ENCODE assay signal across 8 cellular contexts in the genomic region with DNA sequence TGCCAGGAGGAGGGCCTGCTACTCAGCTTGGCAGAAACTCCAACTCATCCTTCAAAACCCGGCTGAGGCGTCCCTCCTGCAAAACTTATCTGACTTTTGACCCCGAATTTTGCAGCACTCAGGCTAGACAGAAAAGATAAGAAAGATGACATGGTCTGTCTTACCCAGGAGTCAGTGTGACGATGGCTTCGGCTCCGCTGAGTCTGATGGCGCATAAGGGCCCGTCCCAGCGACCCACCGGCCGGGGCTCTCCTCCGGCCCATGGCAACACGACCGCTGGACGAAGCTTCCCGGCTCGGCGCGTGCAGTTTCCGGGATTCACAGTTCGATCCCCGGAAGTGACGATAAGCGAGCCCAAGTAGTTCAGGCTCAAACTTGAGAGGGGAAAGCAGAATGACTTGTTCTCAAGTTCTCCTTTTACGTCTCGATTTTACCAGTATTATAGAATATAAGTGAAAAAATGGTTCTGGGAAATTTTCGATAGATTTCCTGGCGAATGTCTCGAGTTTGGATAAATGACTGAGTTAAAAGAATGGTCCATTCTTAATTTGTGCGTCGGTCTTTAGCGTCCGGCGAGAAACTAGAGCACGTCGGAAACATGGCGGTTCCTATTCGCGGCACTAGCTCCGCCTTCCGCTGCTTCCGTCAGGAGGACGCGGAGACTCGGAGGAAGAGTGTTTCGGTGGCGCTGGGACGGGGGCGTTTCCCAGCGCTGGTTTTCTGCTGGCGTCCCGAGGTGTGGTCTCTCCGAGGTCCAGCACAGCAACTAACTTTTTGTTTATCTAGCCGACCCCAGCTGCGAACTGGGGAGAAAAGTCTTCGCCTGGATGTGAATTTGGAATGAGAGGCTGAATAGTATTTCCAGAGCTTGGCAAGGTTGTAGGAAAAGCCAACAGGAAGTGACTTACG. TPM values are rescaled to one million over a fixed set of nuclear protein-coding genes. Genes with fewer than 3 reads are reported as not detected.
DNase-seq lines count a peak whose midpoint lies in the region; ATAC-seq and TF ChIP-seq lines count a peak whose summit lies in the region.

A gene (minus strand): TSS at position 292 of the 909 bp plus-strand sequence. CDS start 29 bp downstream, at position 263.

- H3K27me3 ChIP-seq in AG04450 (ENCODE audit: control insufficient read depth, insufficient read depth, low read length) = peaks cover 3% of the 10 kb centered on the region

- peak; percentile 86 for ATAC-seq in GM18909 (IDR thresholded peaks at IDR 0.05; ENCODE audit: poor library complexity, unreplicated experiment)
- ATAC-seq in HG03175 (IDR thresholded peaks at IDR 0.05; ENCODE audit: unreplicated experiment) = peak; percentile 85
- ATAC-seq in activated B cell treated with CpG ODN at 0.5 μM for 24 hours (ENCODE audit: low read depth) = peak; percentile 94

- no peaks in the 10 kb centered on the region for H3K9me3 ChIP-seq in AG04450 (ENCODE audit: control insufficient read depth, insufficient read depth, low read length)

- TF ChIP-seq CTCF in AG04450 (IDR thresholded peaks at IDR 0.05; ENCODE audit: low read depth, low read length) = no peak
- TF ChIP-seq CTCF in activated B cell treated with CpG ODN at 0.5 μM for 24 hours (IDR thresholded peaks at IDR 0.05) = no peak

- peaks cover 6% of the 10 kb centered on the region for H3K27me3 Mint-ChIP-seq in activated B cell treated with CpG ODN at 0.5 μM for 24 hours
- H3K27me3 Mint-ChIP-seq in immature natural killer cell (ENCODE audit: low read depth in 3 of 3) = peaks cover 3 to 11% (median 5%) of the 10 kb centered on the region in 3 donors

- H3K9me3 Mint-ChIP-seq in activated B cell treated with CpG ODN at 0.5 μM for 24 hours (no peaks in the 10 kb centered on the region), immature natural killer cell (no peaks in the 10 kb centered on the region)

- CTCF ChIA-PET in AG04450 (lab: Charles Lee) = interaction anchor here (0.5 to 5.1 kb wide), 40 partner anchors 10 to 848 kb away, joined by 3 to 73 read pairs (median 4); a partner anchor contains a TSS
- CTCF ChIA-PET in activated B cell treated with CpG ODN at 0.5 μM for 24 hours (lab: Charles Lee) = interaction anchor here (0.7 to 4.2 kb wide), 23 partner anchors 10 to 850 kb away, joined by 3 to 88 read pairs (median 5); a partner anchor contains a TSS

- peak; percentile 87 for DNase-seq in AG04450 (ENCODE audit: low read depth, low spot score)
- DNase-seq in NCI-H345 (lab: John Stamatoyannopoulos, UW) = peak; percentile 99
- DNase-seq in activated B cell treated with CpG ODN at 0.5 μM for 24 hours = peak; percentile 80
- DNase-seq in caudate nucleus (lab: John Stamatoyannopoulos, UW) = peak; percentile 38 to 93 (median 81)
- DNase-seq in immature natural killer cell = peak; percentile 86 to 90 (median 90)
- DNase-seq in smooth muscle cell of the brain vasculature (ENCODE audit: low read depth, low spot score) = peak; percentile 87

- intact Hi-C loops in activated B cell treated with CpG ODN at 0.5 μM for 24 hours (cut with micrococcal nuclease) = loop anchor here (1.0 to 2.0 kb wide), 10 partner anchors 15 to 1235 kb away; a partner anchor contains a TSS

- peaks cover 38% of the 10 kb centered on the region for H3K36me3 Mint-ChIP-seq in activated B cell treated with CpG ODN at 0.5 μM for 24 hours (ENCODE audit: low read depth)
- H3K36me3 Mint-ChIP-seq in immature natural killer cell = peaks cover 0 to 6% (median 4%) of the 10 kb centered on the region in 3 donors

- peak within 1 kb of the TSS; percentile 99 for H3K27ac Mint-ChIP-seq in activated B cell treated with CpG ODN at 0.5 μM for 24 hours
- H3K27ac Mint-ChIP-seq in immature natural killer cell = peak within 1 kb of the TSS; percentile 97 to 99 (median 99)

- peaks cover 22% of the 10 kb centered on the region for H3K4me1 Mint-ChIP-seq in activated B cell treated with CpG ODN at 0.5 μM for 24 hours
- peaks cover 24 to 32% of the 10 kb centered on the region in 2 donors for H3K4me1 Mint-ChIP-seq in immature natural killer cell

- H3K27ac ChIP-seq in AG04450 (ENCODE audit: low read depth, low read length) (peak within 1 kb of the TSS; percentile 84), caudate nucleus (ENCODE audit: low read depth, low read length) (peak within 1 kb of the TSS; percentile 93)

- peak within 1 kb of the TSS; percentile 99 for H3K4me3 Mint-ChIP-seq in activated B cell treated with CpG ODN at 0.5 μM for 24 hours
- H3K4me3 Mint-ChIP-seq in immature natural killer cell = peak within 1 kb of the TSS; percentile 96 to 98 (median 97)

- peak within 1 kb of the TSS; percentile 95 for H3K4me3 ChIP-seq in AG04450 (ENCODE audit: low read depth, low read length)

- POLR2A ChIA-PET in AG04450 (lab: Yijun Ruan, JAX) = interaction anchor here (0.6 to 3.6 kb wide), 9 partner anchors 10 to 871 kb away, joined by 3 to 32 read pairs (median 4); a partner anchor contains a TSS
- POLR2A ChIA-PET in activated B cell treated with CpG ODN at 0.5 μM for 24 hours (lab: Charles Lee) = interaction anchor here (0.6 to 5.6 kb wide), 26 partner anchors 11 to 1894 kb away, joined by 3 to 127 read pairs (median 4); a partner anchor contains a TSS

RNA-seq across cellular contexts. Expression of the gene that starts here (rescaled TPM):
- polyA plus RNA-seq in AG04450 (2011; rRNA removed) = 30.2 and 34.0 TPM in 2 replicates
- polyA minus RNA-seq in AG04450 (2011; rRNA and poly(A)+ RNA removed) = 45.2 and 48.7 TPM in 2 replicates
- 55.1 and 55.4 TPM in 2 replicates for total RNA-seq in activated B cell treated with CpG ODN at 0.5 μM for 24 hours
- polyA plus RNA-seq in immature natural killer cell = 10 to 100 TPM in 2 of 3 donors, 1 to 10 TPM in 1; 3.3 to 30.7 (median 11.1) TPM

Comparison
In these comparisons a context has a peak if more than half of its experiments do, and no peak if none do; other contexts are left out.
1. Peak in every context shown above with its lines: DNase-seq, ATAC-seq, H3K4me3 ChIP-seq and H3K27ac ChIP-seq.